8 cellular contexts compared by ENCODE assay signal in genomic region chr6:31585531-31585930, GRCh38. TPM values are rescaled to one million over a fixed set of nuclear protein-coding genes. Genes with fewer than 3 reads are reported as not detected.
DNase-seq lines count a peak whose midpoint lies in the region; ATAC-seq and TF ChIP-seq lines count a peak whose summit lies in the region.

No MANE protein-coding gene starts in this region.

- TF ChIP-seq CTCF in OCI-LY1 (IDR thresholded peaks at IDR 0.05; ENCODE audit: low read length) = peak; percentile 81
- peak; percentile 76 for TF ChIP-seq CTCF in endodermal cell (conservative IDR thresholded peaks at IDR 0.05)

- H4K20me1 ChIP-seq in OCI-LY1 (ENCODE audit: insufficient read depth, low read length) = no peaks in the 10 kb centered on the region

- no peak overlapping the region for H2AFZ ChIP-seq in OCI-LY1 (ENCODE audit: low read length)

- H3K4me1 Mint-ChIP-seq in activated T-cell treated with anti-CD3 and anti-CD28 coated beads, Interleukin-2, amount 50 U/mL, for 4 hours (ENCODE audit: low read depth) = peaks cover 77% of the 10 kb centered on the region
- H3K4me1 Mint-ChIP-seq in endodermal cell = peaks cover 11% of the 10 kb centered on the region

- no peak overlapping the region for H3K4me3 ChIP-seq in OCI-LY1 (ENCODE audit: low read depth, low read length, poor library complexity, severe bottlenecking)
- no peak overlapping the region for H3K4me3 ChIP-seq in endodermal cell (ENCODE audit: low read length)

- no peaks in the 10 kb centered on the region for H3F3A ChIP-seq in OCI-LY1 (ENCODE audit: insufficient read depth, low read length)

- H3K4me1 ChIP-seq in OCI-LY1 (ENCODE audit: insufficient read depth, low read length, severe bottlenecking) = peaks cover 50% of the 10 kb centered on the region
- H3K4me1 ChIP-seq in endodermal cell (ENCODE audit: control insufficient read depth, insufficient read depth, low read length) = no peaks in the 10 kb centered on the region

- ATAC-seq in activated T-cell treated with anti-CD3 and anti-CD28 coated beads, Interleukin-2, amount 50 U/mL, for 4 hours = no peak

- H3K79me2 ChIP-seq in OCI-LY1 (ENCODE audit: insufficient read depth, low read length) = no peaks in the 10 kb centered on the region

- H3K4me2 ChIP-seq in OCI-LY1 (ENCODE audit: low read length) = no peak overlapping the region; the same call in 1 of the 2 replicates

- no peaks in the 10 kb centered on the region for H3K27me3 Mint-ChIP-seq in activated T-cell treated with anti-CD3 and anti-CD28 coated beads, Interleukin-2, amount 50 U/mL, for 4 hours (ENCODE audit: low read depth)
- peaks cover 26% of the 10 kb centered on the region for H3K27me3 Mint-ChIP-seq in endodermal cell (ENCODE audit: insufficient read depth)

- DNase-seq in activated T-cell treated with anti-CD3 and anti-CD28 coated beads, Interleukin-2, amount 50 U/mL, for 4 hours = no peak
- DNase-seq in activated T-cell treated with anti-CD3 and anti-CD28 coated beads, Interleukin-2, amount 50 U/mL, for 1 hour = no peak
- peak; percentile 77 for DNase-seq in endodermal cell
- DNase-seq in stimulated activated naive CD4-positive, alpha-beta T cell (lab: John Stamatoyannopoulos, UW) = peak in 4 of 6 experiments; percentile 26 to 61 (median 44)
- DNase-seq in inferior parietal cortex (ENCODE audit: extremely low spot score) = no peak
- no peak for DNase-seq in occipital lobe (lab: John Stamatoyannopoulos, UW)
- no peak for DNase-seq in cerebellar nuclear complex (lab: John Stamatoyannopoulos, UW)

- H3K9me2 ChIP-seq in OCI-LY1 (ENCODE audit: low read depth, low read length) = no peaks in the 10 kb centered on the region

- no peaks in the 10 kb centered on the region for H3K9me3 Mint-ChIP-seq in activated T-cell treated with anti-CD3 and anti-CD28 coated beads, Interleukin-2, amount 50 U/mL, for 4 hours
- no peaks in the 10 kb centered on the region for H3K9me3 Mint-ChIP-seq in endodermal cell

- H3K27ac Mint-ChIP-seq in endodermal cell = no peak overlapping the region

- 30 to 73% methylated on average over 1 to 2 of the region's 2 CpGs for WGBS in endodermal cell (ENCODE audit: insufficient coverage in 1 of 2, insufficient read length in 1 of 2), 2 experiments

- H3K36me3 Mint-ChIP-seq in activated T-cell treated with anti-CD3 and anti-CD28 coated beads, Interleukin-2, amount 50 U/mL, for 4 hours (ENCODE audit: insufficient read depth) = peaks cover 10% of the 10 kb centered on the region
- H3K36me3 Mint-ChIP-seq in endodermal cell (ENCODE audit: low read depth) = no peaks in the 10 kb centered on the region

- no peaks in the 10 kb centered on the region for H3K36me3 ChIP-seq in OCI-LY1 (ENCODE audit: insufficient read depth, low read length)
- H3K36me3 ChIP-seq in endodermal cell (ENCODE audit: control insufficient read depth, insufficient read depth, low read length) = no peaks in the 10 kb centered on the region

- no peak overlapping the region; the same call in 1 of the 2 replicates for H3K9ac ChIP-seq in OCI-LY1 (ENCODE audit: low read length)
- no peak overlapping the region for H3K9ac ChIP-seq in endodermal cell (ENCODE audit: extremely low read depth, low read length, poor library complexity, severe bottlenecking)

- H3K4me3 Mint-ChIP-seq in activated T-cell treated with anti-CD3 and anti-CD28 coated beads, Interleukin-2, amount 50 U/mL, for 4 hours = peak overlapping the region; percentile 47
- H3K4me3 Mint-ChIP-seq in endodermal cell = no peak overlapping the region

- H3K9me3 ChIP-seq in OCI-LY1 (ENCODE audit: low read length) (no peaks in the 10 kb centered on the region), endodermal cell (ENCODE audit: control insufficient read depth, low read length) (no peaks in the 10 kb centered on the region)

- peak overlapping the region; percentile 96 for H3K27ac ChIP-seq in OCI-LY1 (ENCODE audit: low read depth, low read length, poor library complexity, severe bottlenecking)
- no peak overlapping the region for H3K27ac ChIP-seq in endodermal cell (ENCODE audit: low read depth, low read length)

- H3K27me3 ChIP-seq in OCI-LY1 (ENCODE audit: insufficient read depth, low read length) = no peaks in the 10 kb centered on the region
- H3K27me3 ChIP-seq in endodermal cell (ENCODE audit: control insufficient read depth, insufficient read depth, low read length, poor library complexity, severe bottlenecking) = peaks cover under 1% of the 10 kb centered on the region

RNA-seq across cellular contexts. Expression of gene LST1, which starts 0.5 kb away (rescaled TPM):
- total RNA-seq in activated T-cell treated with anti-CD3 and anti-CD28 coated beads, Interleukin-2, amount 50 U/mL, for 4 hours = 1 to 10 TPM; 4.8 to 7.9 (median 7.0) TPM
- total RNA-seq in endodermal cell (not detected), occipital lobe (0.94 TPM)
- polyA plus RNA-seq in endodermal cell (2013, experiment 1 of 2) = 1.5 TPM
- not detected for polyA plus RNA-seq in endodermal cell (2013, experiment 2 of 2)

RNA-seq across cellular contexts. Expression of gene LTB, which starts 3.3 kb away (rescaled TPM):
- total RNA-seq in activated T-cell treated with anti-CD3 and anti-CD28 coated beads, Interleukin-2, amount 50 U/mL, for 4 hours = 100 to 1,000 TPM; 161 to 210 (median 186) TPM
- total RNA-seq in endodermal cell (1 to 10 TPM in 1 of 2 donors, not detected in 1; 1.3 TPM), occipital lobe (0.31 TPM)
- polyA plus RNA-seq in endodermal cell (2013, experiment 1 of 2) = not detected
- not detected for polyA plus RNA-seq in endodermal cell (2013, experiment 2 of 2)

RNA-seq across cellular contexts. Expression of gene NCR3, which starts 7.3 kb away (rescaled TPM):
- 10 to 100 TPM in 1 of 3 donors, 1 to 10 TPM in 2; 6.0 to 27.3 (median 8.4) TPM for total RNA-seq in activated T-cell treated with anti-CD3 and anti-CD28 coated beads, Interleukin-2, amount 50 U/mL, for 4 hours
- total RNA-seq in endodermal cell (not detected), occipital lobe (not detected)
- not detected for polyA plus RNA-seq in endodermal cell (2013, experiment 1 of 2)
- polyA plus RNA-seq in endodermal cell (2013, experiment 2 of 2) = not detected

RNA-seq across cellular contexts. Expression of gene TNF, which starts 10.2 kb away (rescaled TPM):
- 100 to 1,000 TPM; 485 to 701 (median 587) TPM for total RNA-seq in activated T-cell treated with anti-CD3 and anti-CD28 coated beads, Interleukin-2, amount 50 U/mL, for 4 hours
- total RNA-seq in endodermal cell = not detected
- polyA plus RNA-seq in endodermal cell (2013, experiment 1 of 2) = not detected
- not detected for polyA plus RNA-seq in endodermal cell (2013, experiment 2 of 2)
- total RNA-seq in occipital lobe = not detected

RNA-seq across cellular contexts. Expression of gene LTA, which starts 13.4 kb away (rescaled TPM):
- 1,000 to 10,000 TPM; 1,238 to 1,641 (median 1,296) TPM for total RNA-seq in activated T-cell treated with anti-CD3 and anti-CD28 coated beads, Interleukin-2, amount 50 U/mL, for 4 hours
- total RNA-seq in endodermal cell (not detected), occipital lobe (not detected)
- polyA plus RNA-seq in endodermal cell (2013, experiment 1 of 2) = 0.21 TPM
- not detected for polyA plus RNA-seq in endodermal cell (2013, experiment 2 of 2)

Comparison
In these comparisons a context has a peak if more than half of its experiments do, and no peak if none do; other contexts are left out.
1. DNase-seq: peak in endodermal cell (single experiment) and stimulated activated naive CD4-positive, alpha-beta T cell (4 of 6); none in activated T-cell treated with anti-CD3 and anti-CD28 coated beads, Interleukin-2, amount 50 U/mL, for 4 hours (single experiment), activated T-cell treated with anti-CD3 and anti-CD28 coated beads, Interleukin-2, amount 50 U/mL, for 1 hour (single experiment), inferior parietal cortex (single experiment), occipital lobe (single experiment) and cerebellar nuclear complex (0 of 2).
2. RNA of gene LTB, which starts 3.3 kb away (total RNA-seq): 161 to 210 TPM in activated T-cell treated with anti-CD3 and anti-CD28 coated beads, Interleukin-2, amount 50 U/mL, for 4 hours; 1.3 TPM in endodermal cell and 0.31 TPM in occipital lobe (single experiment); every median in the first group is over 10 times any median in the second.